In genomic region chr6:110360671-110361070, GRCh38 we compare ENCODE assay signal across 22 cellular contexts. TPM values are rescaled to one million over a fixed set of nuclear protein-coding genes. Genes with fewer than 3 reads are reported as not detected.
DNase-seq lines count a peak whose midpoint lies in the region; ATAC-seq, FAIRE-seq and TF ChIP-seq lines count a peak whose summit lies in the region.
"Had no signal": no experiment of that assay in that cellular context is flagged by ENCODE, and none has a peak within 500 bp of the region (broad histone marks: within the 10 kb centered on the region; RNA-seq: fewer than 3 reads in every experiment).

No MANE protein-coding gene starts in this region.

- H3K27ac Mint-ChIP-seq in chondrocyte (ENCODE audit: unreplicated experiment), result no peak overlapping the region
- H3K27ac Mint-ChIP-seq: GM23338 had no signal

- TF ChIP-seq POLR2A in body of pancreas (IDR thresholded peaks at IDR 0.05) (no peak), transverse colon (IDR thresholded peaks at IDR 0.05) (no peak)

- ATAC-seq in body of pancreas (peak; percentile 54), left lobe of liver (peak; percentile 67), pancreas (peak in 3 of 4 donors; percentile 55 to 58 (median 56))
- ATAC-seq: GM23338, HCT116, Panc1, Right ventricle myocardium inferior had no signal

- 23 to 35% methylated on average over 3 of the region's 3 CpGs for WGBS in body of pancreas, 2 donors
- WGBS in pancreas, 2 donors, result 31 to 37% methylated on average over 3 of the region's 3 CpGs
- 51 to 57% methylated on average over 3 of the region's 3 CpGs for WGBS in transverse colon (ENCODE audit: low coverage in 1 of 2), 2 donors

- peaks cover 40% of the 10 kb centered on the region for H3K27me3 Mint-ChIP-seq in chondrocyte (ENCODE audit: low read depth)

- H3K36me3 Mint-ChIP-seq in chondrocyte (ENCODE audit: low read depth), result peaks cover 10% of the 10 kb centered on the region

- peaks cover 26% of the 10 kb centered on the region for H3K4me1 Mint-ChIP-seq in chondrocyte (ENCODE audit: low read depth)

- intact Hi-C loops in body of pancreas (cut with DNase I), result no loop called here
- intact Hi-C loops in pancreas (cut with DNase I), result no loop called here
- intact Hi-C loops in transverse colon (cut with DNase I; ENCODE audit: low total_unique reads), result no loop called here

- peaks cover 13% of the 10 kb centered on the region for H3K9me3 Mint-ChIP-seq in chondrocyte (ENCODE audit: low read depth)
- H3K9me3 Mint-ChIP-seq: GM23338 had no signal

- H3K9me3 ChIP-seq in body of pancreas (no peaks in the 10 kb centered on the region), pancreas (no peaks in the 10 kb centered on the region), transverse colon (no peaks in the 10 kb centered on the region)

- no peak for FAIRE-seq in pancreas (lab: Jason Lieb, UNC)
- FAIRE-seq: A204.1, GM12891, HTR-8/SVneo had no signal

- in situ Hi-C loops in Caki2 (cut with HindIII; ENCODE audit: low pct_unique_long_range_greater_than_20kb, low sequenced_read_pairs) (no loop called here), transverse colon (cut with MboI; ENCODE audit: low pct_ligation_motif_present in 1 of 4, low pct_unique_long_range_greater_than_20kb in 1 of 4, low sequenced_read_pairs in 3 of 4) (no loop called here)

- H3K27me3 ChIP-seq in body of pancreas, result no peaks in the 10 kb centered on the region
- no peaks in the 10 kb centered on the region for H3K27me3 ChIP-seq in pancreas
- H3K27me3 ChIP-seq in transverse colon, result peaks cover 31% of the 10 kb centered on the region

- no peak overlapping the region for H3K4me3 Mint-ChIP-seq in chondrocyte (ENCODE audit: unreplicated experiment)
- H3K4me3 Mint-ChIP-seq: GM23338 had no signal

- H3K27ac ChIP-seq in body of pancreas (peak overlapping the region in 3 of 4 donors; percentile 37 to 83 (median 72)), pancreas (peak overlapping the region in 2 of 4 donors; percentile 9 to 54), transverse colon (no peak overlapping the region)

- H3K36me3 ChIP-seq in body of pancreas (replicated peaks in 1 of 2; ENCODE audit: insufficient read depth in 1 of 2, low read depth in 2 of 2) (no peaks in the 10 kb centered on the region), pancreas (no peaks in the 10 kb centered on the region), transverse colon (no peaks in the 10 kb centered on the region)

- H3K4me3 ChIP-seq in body of pancreas, result no peak overlapping the region
- no peak overlapping the region for H3K4me3 ChIP-seq in pancreas
- no peak overlapping the region for H3K4me3 ChIP-seq in transverse colon
- H3K4me3 ChIP-seq: GM23338 had no signal

- no peak for TF ChIP-seq CTCF in body of pancreas (IDR thresholded peaks at IDR 0.05)
- no peak for TF ChIP-seq CTCF in pancreas (IDR thresholded peaks at IDR 0.05)
- no peak for TF ChIP-seq CTCF in chondrocyte (IDR thresholded peaks at IDR 0.05)
- no peak for TF ChIP-seq CTCF in transverse colon (IDR thresholded peaks at IDR 0.05)

- TF ChIP-seq EP300 in transverse colon (IDR thresholded peaks at IDR 0.05; ENCODE audit: low read depth), result no peak

- H3K4me1 ChIP-seq in body of pancreas (peaks cover 30% of the 10 kb centered on the region), pancreas (peaks cover 0 to 4% (median 0%) of the 10 kb centered on the region in 3 donors), transverse colon (peaks cover 0 to 19% (median 2%) of the 10 kb centered on the region in 4 donors)

- DNase-seq in Caki2 (ENCODE audit: low read depth) (peak; percentile 80), body of pancreas (peak in 1 of 4 donors; percentile 19), left lobe of liver (ENCODE audit: low spot score) (no peak), pancreas (peak in 1 of 6 donors; percentile 19), mesenteric fat pad (ENCODE audit: low spot score) (no peak), chondrocyte (ENCODE audit: low spot score) (no peak), transverse colon (no peak)
- DNase-seq in stimulated activated CD4-positive, alpha-beta T cell treated with anti-CD3 and anti-CD28 coated beads, Interleukin-2, amount 100 ng/mL, for 48 hours, result no peak
- DNase-seq: C1 segment of cervical spinal cord, DMS 273 treated with DMSO at 0.1 percent for 48 hours, GDM1, NCI-H1417, NCI-H187 treated with DMSO at 0.1 percent for 48 hours, NCI-H2171 had no signal

RNA-seq across cellular contexts. Expression of gene METTL24, which starts 2.5 kb away (rescaled TPM):
- total RNA-seq in Caki2 (2014; rRNA removed; shearing (Covaris generic); ENCODE audit: low replicate concordance), result not detected in 2 replicates
- total RNA-seq in body of pancreas (1 to 10 TPM; 2.3 to 4.0 TPM), left lobe of liver (0.48 TPM), pancreas (1 to 10 TPM; 1.0 to 4.4 (median 1.6) TPM), mesenteric fat pad (1.2 TPM), chondrocyte (0.62 to 0.67 TPM in 2 of 3 replicates, not detected in the other), transverse colon (10 to 100 TPM in 2 of 4 donors, 1 to 10 TPM in 2; 1.4 to 59.9 (median 14.7) TPM)
- polyA plus RNA-seq in pancreas, result under 1 TPM; 0.34 to 0.80 TPM
- total RNA-seq: NCI-H460 had no signal
- polyA plus RNA-seq: GM23338 had no signal

RNA-seq across cellular contexts. Expression of gene DDO, which starts 54.7 kb away (rescaled TPM):
- 2.1 and 6.9 TPM in 2 replicates for total RNA-seq in Caki2 (2014; rRNA removed; shearing (Covaris generic); ENCODE audit: low replicate concordance)
- total RNA-seq in body of pancreas, result 1 to 10 TPM in 1 of 2 donors, not detected in 1; 1.3 TPM
- total RNA-seq in left lobe of liver, result 5.2 TPM
- 1 to 10 TPM; 1.0 to 3.8 (median 1.4) TPM for total RNA-seq in pancreas
- 1 to 10 TPM; 1.2 to 2.2 TPM for polyA plus RNA-seq in pancreas
- total RNA-seq in mesenteric fat pad, result 3.2 TPM
- not detected in 3 replicates for total RNA-seq in chondrocyte
- 10 to 100 TPM in 1 of 4 donors, 1 to 10 TPM in 1, under 1 TPM in 1, not detected in 1; 0.95 to 21.9 (median 1.2) TPM for total RNA-seq in transverse colon
- polyA plus RNA-seq: GM23338 had no signal

Comparison
In these comparisons a context has a peak if more than half of its experiments do, and no peak if none do; other contexts are left out.
1. H3K27ac ChIP-seq: peak in body of pancreas (3 of 4); none in transverse colon (0 of 4).
2. Peak in every context shown above with its lines, with median percentiles within 50 percentile points of each other: ATAC-seq.